31 cellular contexts compared by ENCODE assay signal in genomic region chr7:112088484-112089016, GRCh38.
"Had no signal": no experiment of that assay in that cellular context is flagged by ENCODE, and none has a peak within 500 bp of the region (broad histone marks: within the 10 kb centered on the region; RNA-seq: fewer than 3 reads in every experiment).

No MANE protein-coding gene starts in this region.

- DNase-seq: activated B cell treated with CpG ODN at 0.5 μM for 24 hours; activated CD4-positive, alpha-beta T cell treated with anti-CD3 and anti-CD28 coated beads for 48 hours; activated CD4-positive, alpha-beta T cell treated with anti-CD3 and anti-CD28 coated beads, Interleukin-2, amount 50 U/mL, for 1 hour; activated CD4-positive, alpha-beta T cell treated with anti-CD3 and anti-CD28 coated beads, Interleukin-2, amount 50 U/mL, for 48 hours; activated CD8-positive, alpha-beta memory T cell treated with anti-CD3 and anti-CD28 coated beads for 24 hours; activated CD8-positive, alpha-beta T cell treated with anti-CD3 and anti-CD28 coated beads for 36 hours; activated effector memory CD4-positive, alpha-beta T cell treated with anti-CD3 and anti-CD28 coated beads, Interleukin-2, amount 50 U/mL, for 16 hours; activated naive CD4-positive, alpha-beta T cell treated with anti-CD3 and anti-CD28 coated beads for 36 hours; activated naive CD8-positive, alpha-beta T cell treated with anti-CD3 and anti-CD28 coated beads for 36 hours; activated naive CD8-positive, alpha-beta T cell treated with anti-CD3 and anti-CD28 coated beads, Interleukin-2, amount 50 U/mL, for 24 hours; activated T-cell treated with anti-CD3 and anti-CD28 coated beads, Interleukin-2, amount 50 U/mL, for 4 hours; adrenal gland; amygdala; aorta; body of pancreas; caudate nucleus; cortex of kidney; dermis blood vessel endothelial cell; effector CD4-positive, alpha-beta T cell; effector memory CD8-positive, alpha-beta T cell; erythroblast; foreskin keratinocyte; gastrocnemius medialis; glutamatergic neuron; heart left ventricle; T1000; WERI-Rb-1 had no signal

- H3K27me3 ChIP-seq: adrenal gland, body of pancreas, esophagus muscularis mucosa, foreskin keratinocyte, gastrocnemius medialis, heart left ventricle had no signal

- H3K27ac ChIP-seq: adrenal gland, body of pancreas, esophagus muscularis mucosa, foreskin keratinocyte, gastrocnemius medialis, WERI-Rb-1 had no signal

- H3K9me3 ChIP-seq: adrenal gland, body of pancreas, esophagus muscularis mucosa, gastrocnemius medialis, heart left ventricle had no signal

- H3K4me3 ChIP-seq: adrenal gland, body of pancreas, esophagus muscularis mucosa, gastrocnemius medialis, heart left ventricle had no signal

- FAIRE-seq: colon had no signal

- ATAC-seq: activated CD4-positive, CD25-positive, alpha-beta regulatory T cell treated with anti-CD3 and anti-CD28 coated beads, Interleukin-2, amount 50 U/mL, for 24 hours; activated CD8-positive, alpha-beta T cell treated with anti-CD3 and anti-CD28 coated beads for 36 hours; activated naive CD8-positive, alpha-beta T cell treated with anti-CD3 and anti-CD28 coated beads, Interleukin-2, amount 50 U/mL, for 24 hours; activated T-cell treated with anti-CD3 and anti-CD28 coated beads, Interleukin-2, amount 50 U/mL, for 4 hours; activated T-helper 17 cell treated with anti-CD3 and anti-CD28 coated beads, Interleukin-2, amount 50 U/mL, for 72 hours; body of pancreas; effector memory CD8-positive, alpha-beta T cell; foreskin keratinocyte; gastrocnemius medialis had no signal

- H3K36me3 ChIP-seq: adrenal gland, esophagus muscularis mucosa, gastrocnemius medialis, heart left ventricle, WERI-Rb-1 had no signal

- H3K4me1 ChIP-seq: foreskin keratinocyte had no signal
